Comparison of ENCODE assay signal across 1 cellular context in the genomic region with DNA sequence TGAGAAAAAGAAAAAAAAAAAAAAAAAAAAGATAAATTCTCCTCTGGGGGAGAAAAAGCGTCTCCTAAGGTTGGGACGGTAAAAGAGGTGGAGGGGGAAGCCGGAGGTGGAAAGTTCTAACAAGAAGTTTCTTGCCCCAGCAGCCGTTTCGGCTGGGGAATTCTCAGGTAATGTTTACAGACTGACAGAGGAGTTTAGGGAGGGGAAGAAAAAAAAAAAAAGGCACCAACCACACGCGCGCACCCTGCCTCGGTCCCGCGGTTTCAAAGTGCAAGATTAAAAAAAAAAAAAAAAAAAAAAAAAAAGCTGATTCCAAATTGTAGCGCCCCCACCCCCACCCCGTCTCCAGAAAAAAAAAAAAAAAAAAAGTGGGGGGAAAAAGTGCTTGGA.
A peak's percentile ranks its signal among the peaks of the same experiment; 100 is the strongest.
TF ChIP-seq lines count a peak whose summit lies in the region.

No MANE protein-coding gene starts in this region.

TF ChIP-seq in H1, 55 proteins besides CTCF, POLR2A, EP300 and RAD21:
- TF ChIP-seq ATF3 (IDR thresholded peaks at IDR 0.05; ENCODE audit: insufficient read depth, low read depth, low read length), result no peak
- TF ChIP-seq YY1 (IDR thresholded peaks at IDR 0.05; ENCODE audit: low read depth, low read length), result 0 out of 2 replicates have a peak, but pooled peaks have one; percentile 2
